14 cellular contexts compared by ENCODE assay signal in genomic region chr7:137816696-137817320, GRCh38. TPM values are rescaled to one million over a fixed set of nuclear protein-coding genes. Genes with fewer than 3 reads are reported as not detected.
DNase-seq lines count a peak whose midpoint lies in the region; ATAC-seq, FAIRE-seq and TF ChIP-seq lines count a peak whose summit lies in the region.
"Had no signal": no experiment of that assay in that cellular context is flagged by ENCODE, and none has a peak within 500 bp of the region (broad histone marks: within the 10 kb centered on the region; RNA-seq: fewer than 3 reads in every experiment).

No MANE protein-coding gene starts in this region.

- H3K9me3 ChIP-seq in H9 (ENCODE audit: control insufficient read depth, low read depth, low read length) (no peaks in the 10 kb centered on the region), adipocyte (ENCODE audit: control insufficient read depth, low read length) (no peaks in the 10 kb centered on the region), keratinocyte (ENCODE audit: control insufficient read depth, low read depth, low read length) (no peaks in the 10 kb centered on the region)
- H3K9me3 ChIP-seq: stomach had no signal

- dilution Hi-C loops in keratinocyte (cut with MboI; ENCODE audit: extremely low pct_ligation_motif_present, low sequenced_read_pairs) = no loop called here

- no peak overlapping the region for H3K23ac ChIP-seq in H9 (ENCODE audit: insufficient read length, low read depth, low read length)

- H3K56ac ChIP-seq in H9 (ENCODE audit: insufficient read length, low read depth, low read length) = no peak overlapping the region

- peak; percentile 51 for TF ChIP-seq CTCF in BJ (IDR thresholded peaks at IDR 0.05; ENCODE audit: insufficient read depth, low read depth, low read length)
- TF ChIP-seq CTCF in H9 (conservative IDR thresholded peaks at IDR 0.05) = peak; percentile 75
- TF ChIP-seq CTCF in keratinocyte (optimal IDR thresholded peaks at IDR 0.05 in 1 of 3, IDR thresholded peaks at IDR 0.05 in 1 of 3, conservative IDR thresholded peaks at IDR 0.05 in 1 of 3; ENCODE audit: extremely low read depth in 1 of 3, insufficient read depth in 2 of 3, low read length in 3 of 3) = peak; percentile 3 to 39 (median 24)
- TF ChIP-seq CTCF in natural killer cell (IDR thresholded peaks at IDR 0.05) = no peak
- no peak for TF ChIP-seq CTCF in coronary artery (IDR thresholded peaks at IDR 0.05)

- H3K4me1 Mint-ChIP-seq in H9 (peaks cover 35 to 36% of the 10 kb centered on the region in 2 experiments), natural killer cell (no peaks in the 10 kb centered on the region)
- H3K4me1 Mint-ChIP-seq: activated B cell treated with CpG ODN at 0.5 μM for 24 hours; activated naive CD4-positive, alpha-beta T cell treated with anti-CD3 and anti-CD28 coated beads, Interleukin-2, amount 50 U/mL, for 24 hours had no signal

- no peaks in the 10 kb centered on the region for H3K9me3 Mint-ChIP-seq in H9
- H3K9me3 Mint-ChIP-seq in natural killer cell = peaks cover 0 to 3% of the 10 kb centered on the region in 2 donors
- H3K9me3 Mint-ChIP-seq: activated B cell treated with CpG ODN at 0.5 μM for 24 hours; activated naive CD4-positive, alpha-beta T cell treated with anti-CD3 and anti-CD28 coated beads, Interleukin-2, amount 50 U/mL, for 24 hours had no signal

- H2BK20ac ChIP-seq in H9 (ENCODE audit: low read depth, low read length, poor library complexity, severe bottlenecking) = no peak overlapping the region

- no peak overlapping the region for H3K27ac ChIP-seq in H9 (ENCODE audit: insufficient read length, low read depth, low read length)
- no peak overlapping the region for H3K27ac ChIP-seq in keratinocyte (ENCODE audit: control insufficient read depth, insufficient read depth, low read length)
- no peak overlapping the region for H3K27ac ChIP-seq in coronary artery
- H3K27ac ChIP-seq: stomach had no signal

- POLR2A ChIA-PET in BJ (lab: Charles Lee) = no interaction called here

- H3K27ac Mint-ChIP-seq in H9 (no peak overlapping the region), natural killer cell (no peak overlapping the region)
- H3K27ac Mint-ChIP-seq: activated B cell treated with CpG ODN at 0.5 μM for 24 hours; activated naive CD4-positive, alpha-beta T cell treated with anti-CD3 and anti-CD28 coated beads, Interleukin-2, amount 50 U/mL, for 24 hours had no signal

- no peaks in the 10 kb centered on the region for H4K20me1 ChIP-seq in H9 (ENCODE audit: control insufficient read depth, insufficient read depth, insufficient read length)
- H4K20me1 ChIP-seq in keratinocyte (ENCODE audit: control insufficient read depth, extremely low read depth, insufficient read depth, low read length) = no peaks in the 10 kb centered on the region

- H3K4me3 ChIP-seq in BJ (ENCODE audit: low read depth, low read length) (no peak overlapping the region), adipocyte (ENCODE audit: low read length) (no peak overlapping the region), keratinocyte (ENCODE audit: control insufficient read depth in 2 of 3, extremely low read depth in 1 of 3, insufficient read depth in 2 of 3, low read depth in 1 of 3, low read length in 3 of 3) (no peak overlapping the region), coronary artery (no peak overlapping the region)
- H3K4me3 ChIP-seq: stomach had no signal

- no peak overlapping the region for H2BK120ac ChIP-seq in H9 (ENCODE audit: low read depth, low read length, poor library complexity, severe bottlenecking)

- CTCF ChIA-PET in BJ (lab: Yijun Ruan, JAX) = interaction anchor here (0.7 to 1.9 kb wide), 3 partner anchors 13 to 160 kb away, joined by 3 to 5 read pairs (median 3); no protein-coding TSS in a partner anchor

- no CpG with 5 or more reads among the region's 5 CpGs for WGBS in H9 (ENCODE audit: extremely low coverage, insufficient read length, low lambda C conversion rate)

- intact Hi-C loops in natural killer cell (cut with micrococcal nuclease) = no loop called here

- H4K91ac ChIP-seq in H9 (ENCODE audit: insufficient read length, low read depth, low read length) = no peak overlapping the region

- H3T11ph ChIP-seq in H9 (ENCODE audit: low read length) = no peak overlapping the region

- H3K36me3 Mint-ChIP-seq in H9 (ENCODE audit: insufficient read depth in 1 of 3, low read depth in 3 of 3) (no peaks in the 10 kb centered on the region), natural killer cell (no peaks in the 10 kb centered on the region)
- H3K36me3 Mint-ChIP-seq: activated naive CD4-positive, alpha-beta T cell treated with anti-CD3 and anti-CD28 coated beads, Interleukin-2, amount 50 U/mL, for 24 hours had no signal

- DNase-seq in BJ (ENCODE audit: low read depth) (no peak), H9 (no peak), adipocyte (ENCODE audit: low read depth) (peak; percentile 46), keratinocyte (ENCODE audit: low read depth, low spot score) (no peak), natural killer cell (no peak), HTR-8/SVneo (ENCODE audit: insufficient read length, low spot score) (no peak), NK-92 (lab: John Stamatoyannopoulos, UW; ENCODE audit: unreplicated experiment) (no peak), coronary artery (ENCODE audit: low spot score) (no peak)
- DNase-seq: activated B cell treated with CpG ODN at 0.5 μM for 24 hours; foreskin melanocyte; NCI-H1092 treated with DMSO at 0.1 percent for 48 hours; stimulated activated CD4-positive, alpha-beta T cell treated with anti-CD3 and anti-CD28 coated beads, Interleukin-12 subunit alpha, Interleukin-12 subunit beta, amount 100 ng/mL, for 4 hours; stomach had no signal

- no peak for FAIRE-seq in keratinocyte (lab: Jason Lieb, UNC)
- no peak for FAIRE-seq in HTR-8/SVneo (lab: Jason Lieb, UNC)

- H3K14ac ChIP-seq in H9 (ENCODE audit: insufficient read depth, low read length) = no peak overlapping the region

- no peak overlapping the region for H2BK12ac ChIP-seq in H9 (ENCODE audit: insufficient read length, low read depth, low read length)

- no peaks in the 10 kb centered on the region for H3K36me3 ChIP-seq in BJ (ENCODE audit: control insufficient read depth, insufficient read depth, low read length)
- no peaks in the 10 kb centered on the region for H3K36me3 ChIP-seq in adipocyte (ENCODE audit: control insufficient read depth, insufficient read depth, low read length, severe bottlenecking)
- H3K36me3 ChIP-seq in keratinocyte (ENCODE audit: control insufficient read depth in 2 of 2, extremely low read depth in 1 of 2, insufficient read depth in 2 of 2, low read length in 2 of 2) = no peaks in the 10 kb centered on the region
- H3K36me3 ChIP-seq: stomach had no signal

- no peaks in the 10 kb centered on the region for H3K79me1 ChIP-seq in H9 (ENCODE audit: insufficient read depth, low read depth, low read length, poor library complexity, severe bottlenecking)

- H4K5ac ChIP-seq in H9 (ENCODE audit: insufficient read length, low read depth, low read length) = no peak overlapping the region

- ATAC-seq in natural killer cell = no peak

- H2AFZ ChIP-seq in H9 (ENCODE audit: low read length) (no peak overlapping the region), keratinocyte (ENCODE audit: control insufficient read depth, low read length) (no peak overlapping the region)

- no peaks in the 10 kb centered on the region for H3K9me1 ChIP-seq in keratinocyte (ENCODE audit: control insufficient read depth, extremely low read depth, insufficient read depth, low read length)

- no peak overlapping the region for H2BK5ac ChIP-seq in H9 (ENCODE audit: insufficient read length, low read length)

- H3K4me1 ChIP-seq in H9 (ENCODE audit: insufficient read depth, low read length) (peaks cover 6% of the 10 kb centered on the region; the same call in 1 of the 2 replicates), adipocyte (ENCODE audit: control insufficient read depth, insufficient read depth, low read length) (peaks cover 52% of the 10 kb centered on the region), keratinocyte (ENCODE audit: control insufficient read depth, extremely low read depth, insufficient read depth, low read length) (no peaks in the 10 kb centered on the region)

- H3K18ac ChIP-seq in H9 (ENCODE audit: insufficient read length, low read depth, low read length) = no peak overlapping the region

- H3K27me3 ChIP-seq in BJ (ENCODE audit: control insufficient read depth, insufficient read depth, low read length) (no peaks in the 10 kb centered on the region), H9 (ENCODE audit: insufficient read depth, low read length) (no peaks in the 10 kb centered on the region), adipocyte (replicated peaks; ENCODE audit: control insufficient read depth, insufficient read depth, low read length) (no peaks in the 10 kb centered on the region), keratinocyte (ENCODE audit: control insufficient read depth, extremely low read depth, insufficient read depth, low read length) (peaks cover 6% of the 10 kb centered on the region)
- H3K27me3 ChIP-seq: stomach had no signal

- H3K4me2 ChIP-seq in H9 (ENCODE audit: insufficient read depth, insufficient read length, low read length) (no peak overlapping the region), keratinocyte (ENCODE audit: control insufficient read depth, extremely low read depth, insufficient read depth, low read depth, low read length) (no peak overlapping the region)

- H3K23me2 ChIP-seq in H9 (ENCODE audit: insufficient read length, low read depth, low read length, poor library complexity, severe bottlenecking) = no peaks in the 10 kb centered on the region

- no peak overlapping the region for H3K4ac ChIP-seq in H9 (ENCODE audit: low read depth, low read length)

- H4K8ac ChIP-seq in H9 (replicated peaks; ENCODE audit: insufficient read length, low read depth, low read length) = no peak overlapping the region

- H3K9ac ChIP-seq in H9 (ENCODE audit: extremely low read depth, insufficient read length, low read length) = no peak overlapping the region
- peak overlapping the region; percentile 12 for H3K9ac ChIP-seq in adipocyte (ENCODE audit: low read length)
- no peak overlapping the region for H3K9ac ChIP-seq in keratinocyte (ENCODE audit: control insufficient read depth, extremely low read depth, insufficient read depth, low read length)

- H3K4me3 Mint-ChIP-seq in H9 (no peak overlapping the region), natural killer cell (no peak overlapping the region)
- H3K4me3 Mint-ChIP-seq: activated B cell treated with CpG ODN at 0.5 μM for 24 hours; activated naive CD4-positive, alpha-beta T cell treated with anti-CD3 and anti-CD28 coated beads, Interleukin-2, amount 50 U/mL, for 24 hours had no signal

- H3K27me3 Mint-ChIP-seq in H9 (ENCODE audit: low read depth) (no peaks in the 10 kb centered on the region), natural killer cell (ENCODE audit: low read depth in 2 of 2) (peaks cover 14 to 27% of the 10 kb centered on the region in 2 donors)

- H2BK15ac ChIP-seq in H9 (ENCODE audit: low read depth, low read length) = no peak overlapping the region

- no peak overlapping the region for H2AK5ac ChIP-seq in H9 (ENCODE audit: insufficient read length, low read length)

- H3K79me2 ChIP-seq in H9 (ENCODE audit: insufficient read depth, low read length) = no peaks in the 10 kb centered on the region
- no peaks in the 10 kb centered on the region for H3K79me2 ChIP-seq in keratinocyte (ENCODE audit: control insufficient read depth, insufficient read depth, low read length)

RNA-seq across cellular contexts. Expression of gene DGKI, which starts 30.0 kb away (rescaled TPM):
- 1.3 and 1.4 TPM in 2 replicates for polyA plus RNA-seq in BJ (2011; rRNA removed)
- 7.3 and 8.2 TPM in 2 replicates for polyA minus RNA-seq in BJ (2011; rRNA and poly(A)+ RNA removed)
- total RNA-seq in H9 (2021) = 0.55 and 0.77 TPM in 2 replicates
- polyA plus RNA-seq in keratinocyte = 0.01 to 0.14 TPM in 2 of 3 replicates, not detected in the other
- not detected for polyA plus RNA-seq in keratinocyte (2011; ENCODE audit: low read depth)
- 0.11 and 0.16 TPM in 2 replicates for polyA plus RNA-seq in keratinocyte (2011; cell fraction: cytosol; rRNA removed)
- 0.44 and 0.89 TPM in 2 replicates for polyA plus RNA-seq in keratinocyte (2011; cell fraction: nucleus; rRNA removed)
- polyA plus RNA-seq in keratinocyte (2012; ENCODE audit: low replicate concordance) = not detected in 2 replicates
- 0.03 TPM in 1 of 3 replicates, not detected in the others for polyA minus RNA-seq in keratinocyte
- polyA minus RNA-seq in keratinocyte (2011; cell fraction: cytosol; rRNA and poly(A)+ RNA removed) = not detected
- 0.53 and 1.2 TPM in 2 replicates for polyA minus RNA-seq in keratinocyte (2011; cell fraction: nucleus; rRNA and poly(A)+ RNA removed)
- under 1 TPM in 1 of 3 donors, not detected in 2; 0.53 TPM for total RNA-seq in natural killer cell
- total RNA-seq: activated B cell treated with CpG ODN at 0.5 μM for 24 hours had no signal

Comparison
In these comparisons a context has a peak if more than half of its experiments do, and no peak if none do; other contexts are left out.
1. CTCF ChIP-seq: peak in BJ (single experiment), H9 (single experiment) and keratinocyte (3 of 3); none in natural killer cell (single experiment) and coronary artery (single experiment).